7 cellular contexts compared by ENCODE assay signal in the genomic region with DNA sequence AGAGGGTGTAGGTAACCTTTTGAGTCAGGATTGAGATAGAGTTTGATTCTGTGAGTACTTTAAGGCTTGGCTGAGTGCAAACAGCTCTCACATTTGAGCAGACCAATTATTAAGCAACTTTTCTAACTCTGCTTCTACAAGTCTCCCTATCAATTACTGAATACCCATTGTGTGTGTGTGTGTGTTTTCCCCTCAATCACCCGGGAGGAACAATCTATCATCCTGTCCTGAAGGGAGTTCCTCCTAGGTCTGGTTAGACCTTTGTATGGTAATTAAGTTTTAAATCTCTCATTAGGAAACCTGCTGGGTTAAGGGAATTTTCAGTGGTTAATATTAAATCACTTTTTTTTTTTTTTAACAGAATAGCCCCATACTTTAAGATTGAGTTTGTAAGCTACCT. TPM values are rescaled to one million over a fixed set of nuclear protein-coding genes. Genes with fewer than 3 reads are reported as not detected.
"Had no signal": no experiment of that assay in that cellular context is flagged by ENCODE, and none has a peak within 500 bp of the region (broad histone marks: within the 10 kb centered on the region; RNA-seq: fewer than 3 reads in every experiment).

No MANE protein-coding gene starts in this region.

RNA-seq across cellular contexts. Expression of gene PTPN5, which starts 28.6 kb away (rescaled TPM):
- total RNA-seq: MCF 10A, NCI-H460, OCI-LY7, PC-9, RPMI7951, SJCRH30, SK-MEL-5 had no signal
